18 cellular contexts compared by ENCODE assay signal in the genomic region with DNA sequence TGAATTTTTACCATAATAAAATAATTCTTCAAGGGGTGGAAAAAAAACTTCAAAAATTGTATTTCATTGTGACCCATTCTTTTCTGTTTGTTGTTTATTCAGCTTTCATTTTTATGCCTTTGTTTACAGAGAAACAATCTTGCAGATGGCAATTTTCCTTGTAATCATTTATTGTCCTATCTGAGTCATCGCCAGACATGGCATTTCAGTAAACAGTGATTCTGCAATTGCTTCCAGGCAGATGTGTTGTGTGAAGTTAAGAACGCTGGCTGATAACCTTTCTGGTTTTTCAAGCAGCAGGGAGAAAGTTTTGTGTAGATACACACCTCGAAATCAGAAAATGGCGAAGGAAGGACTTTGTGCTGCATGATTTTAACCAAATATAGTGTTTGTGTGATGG.
DNase-seq lines count a peak whose midpoint lies in the region; ATAC-seq, FAIRE-seq and TF ChIP-seq lines count a peak whose summit lies in the region.
"Had no signal": no experiment of that assay in that cellular context is flagged by ENCODE, and none has a peak within 500 bp of the region (broad histone marks: within the 10 kb centered on the region; RNA-seq: fewer than 3 reads in every experiment).

No MANE protein-coding gene starts in this region.

- peaks cover 44% of the 10 kb centered on the region for H3K4me1 ChIP-seq in Caco-2
- peaks cover 5 to 12% of the 10 kb centered on the region in 2 experiments; a peak in 3 of 4 replicates for H3K4me1 ChIP-seq in SK-N-SH (ENCODE audit: control insufficient read depth in 1 of 2, insufficient read depth in 2 of 2, low read depth in 1 of 2, low read length in 1 of 2)
- H3K4me1 ChIP-seq in HepG2 (ENCODE audit: insufficient read depth, low read length) = peaks cover 12% of the 10 kb centered on the region; the same call in 1 of the 2 replicates
- H3K4me1 ChIP-seq: heart right ventricle had no signal

- no peak for TF ChIP-seq POLR2A in HepG2 (IDR thresholded peaks at IDR 0.05; ENCODE audit: insufficient read depth in 1 of 2, low read depth in 2 of 2, low read length in 2 of 2)

- TF ChIP-seq RAD21 in SK-N-SH (IDR thresholded peaks at IDR 0.05; ENCODE audit: low read length) = peak; percentile 44; the same call in 1 of the 2 replicates
- TF ChIP-seq RAD21 in HepG2 (CRISPR knock-in tag; IDR thresholded peaks at IDR 0.05) = no peak

- in situ Hi-C loops in HepG2 (cut with HindIII; ENCODE audit: extremely low pct_ligation_motif_present, low pct_unique_long_range_greater_than_20kb) = no loop called here

- H3K36me3 ChIP-seq in Caco-2 (ENCODE audit: control insufficient read depth, insufficient read depth, low read length) = peaks cover 2% of the 10 kb centered on the region; the same call in 1 of the 2 replicates
- H3K36me3 ChIP-seq in SK-N-SH (replicated peaks in 1 of 2; ENCODE audit: control insufficient read depth in 1 of 2, insufficient read depth in 2 of 2, low read length in 1 of 2) = no peaks in the 10 kb centered on the region
- no peaks in the 10 kb centered on the region; a peak in 1 of 5 replicates for H3K36me3 ChIP-seq in HepG2 (replicated peaks in 1 of 2; ENCODE audit: control insufficient read depth in 1 of 2, insufficient read depth in 2 of 2, low read length in 2 of 2)
- H3K36me3 ChIP-seq: SJSA1 had no signal

- no peak overlapping the region for H3K4me3 Mint-ChIP-seq in Caco-2 (ENCODE audit: unreplicated experiment)
- H3K4me3 Mint-ChIP-seq: CD4-positive, alpha-beta memory T cell; stimulated activated naive CD8-positive, alpha-beta T cell treated with anti-CD3 and anti-CD28 coated beads, Interleukin-15, amount 100 ng/mL, for 72 hours had no signal

- H3K9me3 ChIP-seq in Caco-2 (no peaks in the 10 kb centered on the region; the same call in 1 of the 2 replicates), SK-N-SH (no peaks in the 10 kb centered on the region), HepG2 (ENCODE audit: low read length) (no peaks in the 10 kb centered on the region)
- H3K9me3 ChIP-seq: heart right ventricle, SJSA1 had no signal

- FAIRE-seq in HepG2 (lab: Jason Lieb, UNC) = no peak

- CTCF ChIA-PET in Caco-2 (lab: Charles Lee) = no interaction called here
- CTCF ChIA-PET in SK-N-SH (lab: Yijun Ruan, JAX) = interaction anchor here (1.5 kb wide), 1 partner anchor 118 kb away, joined by 3 read pairs; no protein-coding TSS in a partner anchor
- CTCF ChIA-PET in HepG2 (lab: Yijun Ruan, JAX; ENCODE audit: low intra/inter-chr PET ratio, low total read pairs) = no interaction called here

- no peaks in the 10 kb centered on the region for H3K27me3 Mint-ChIP-seq in Caco-2 (ENCODE audit: insufficient read depth, unreplicated experiment)
- H3K27me3 Mint-ChIP-seq: CD4-positive, alpha-beta memory T cell; stimulated activated naive CD8-positive, alpha-beta T cell treated with anti-CD3 and anti-CD28 coated beads, Interleukin-15, amount 100 ng/mL, for 72 hours had no signal

- H3K4me2 ChIP-seq in SK-N-SH (no peak overlapping the region), HepG2 (ENCODE audit: low read depth, low read length) (no peak overlapping the region)

- peaks cover 22% of the 10 kb centered on the region for H3K36me3 Mint-ChIP-seq in Caco-2 (ENCODE audit: insufficient read depth, unreplicated experiment)

- ATAC-seq in HepG2 (no peak), HG02610 (IDR thresholded peaks at IDR 0.05; ENCODE audit: unreplicated experiment) (no peak), GM19324 (IDR thresholded peaks at IDR 0.05; ENCODE audit: low FRiP score, unreplicated experiment) (no peak)
- ATAC-seq: HCT116; heart right ventricle; stimulated activated naive CD8-positive, alpha-beta T cell treated with anti-CD3 and anti-CD28 coated beads, Interleukin-15, amount 100 ng/mL, for 72 hours had no signal

- TF ChIP-seq EP300 in SK-N-SH (IDR thresholded peaks at IDR 0.05; ENCODE audit: borderline replicate concordance in 1 of 2, low read depth in 1 of 2, low read length in 1 of 2) (peak in 1 of 2 experiments; percentile 97; a peak in 2 of 4 replicates), HepG2 (IDR thresholded peaks at IDR 0.05; ENCODE audit: low read depth in 2 of 2, low read length in 2 of 2) (no peak), HepG2 (CRISPR knock-in tag; IDR thresholded peaks at IDR 0.05; ENCODE audit: borderline replicate concordance) (no peak)

- POLR2A ChIA-PET in Caco-2 (lab: Charles Lee) (no interaction called here), SK-N-SH (lab: Yijun Ruan, JAX) (no interaction called here), HepG2 (lab: Yijun Ruan, JAX) (no interaction called here)

- H3K4me3 ChIP-seq in Caco-2 (ENCODE audit: low read depth, low read length) (no peak overlapping the region), SK-N-SH (ENCODE audit: low read depth in 2 of 2, low read length in 1 of 2) (no peak overlapping the region), HepG2 (replicated peaks in 1 of 3; ENCODE audit: insufficient read depth in 1 of 3, low read depth in 2 of 3, low read length in 3 of 3) (no peak overlapping the region)
- H3K4me3 ChIP-seq: heart right ventricle, SJSA1 had no signal

- no peaks in the 10 kb centered on the region for H3K9me2 ChIP-seq in SK-N-SH

- H3F3A ChIP-seq in SK-N-SH (replicated peaks; ENCODE audit: insufficient read depth) = peaks cover 6% of the 10 kb centered on the region

- intact Hi-C loops in Caco-2 (cut with micrococcal nuclease; ENCODE audit: unreplicated experiment) (loop anchor here (5.0 kb wide), 1 partner anchor 63 kb away; no protein-coding TSS in a partner anchor), HepG2 (cut with micrococcal nuclease; ENCODE audit: unreplicated experiment) (no loop called here)

- H3K4me1 Mint-ChIP-seq in Caco-2 (ENCODE audit: low read depth, unreplicated experiment) = peaks cover 17% of the 10 kb centered on the region
- H3K4me1 Mint-ChIP-seq: stimulated activated naive CD8-positive, alpha-beta T cell treated with anti-CD3 and anti-CD28 coated beads, Interleukin-15, amount 100 ng/mL, for 72 hours had no signal

- BruUV-seq in Caco-2 (replicated peaks; lab: Mats Ljungman, UMichigan) (no TSS peak), HepG2 (replicated peaks; lab: Mats Ljungman, UMichigan) (no TSS peak)

- peak overlapping the region; percentile 29 for H3K27ac Mint-ChIP-seq in Caco-2 (ENCODE audit: unreplicated experiment)
- H3K27ac Mint-ChIP-seq: CD4-positive, alpha-beta memory T cell; stimulated activated naive CD8-positive, alpha-beta T cell treated with anti-CD3 and anti-CD28 coated beads, Interleukin-15, amount 100 ng/mL, for 72 hours had no signal

- H4K20me1 ChIP-seq in SK-N-SH (ENCODE audit: insufficient read depth) (no peaks in the 10 kb centered on the region), HepG2 (ENCODE audit: insufficient read depth, low read length) (no peaks in the 10 kb centered on the region)

- no peaks in the 10 kb centered on the region for H3K27me3 ChIP-seq in Caco-2 (replicated peaks; ENCODE audit: control insufficient read depth, insufficient read depth, low read length)
- H3K27me3 ChIP-seq in SK-N-SH (ENCODE audit: insufficient read depth) = no peaks in the 10 kb centered on the region
- no peaks in the 10 kb centered on the region for H3K27me3 ChIP-seq in HepG2 (ENCODE audit: control insufficient read depth in 1 of 2, insufficient read depth in 2 of 2, low read length in 2 of 2)
- H3K27me3 ChIP-seq: heart right ventricle, SJSA1 had no signal

- H2AFZ ChIP-seq in SK-N-SH (ENCODE audit: low read depth) (no peak overlapping the region), HepG2 (ENCODE audit: low read length) (no peak overlapping the region)

- H3K9ac ChIP-seq in SK-N-SH (no peak overlapping the region), HepG2 (ENCODE audit: insufficient read depth, low read depth, low read length) (no peak overlapping the region)

- H3K27ac ChIP-seq in SK-N-SH (ENCODE audit: low read depth in 2 of 2, low read length in 1 of 2) (peak overlapping the region in 1 of 2 experiments; percentile 81; a peak in 2 of 4 replicates), HepG2 (ENCODE audit: extremely low read length, insufficient read depth, low read length) (no peak overlapping the region)
- H3K27ac ChIP-seq: heart right ventricle, SJSA1 had no signal

- no peaks in the 10 kb centered on the region for H3K79me2 ChIP-seq in SK-N-SH (ENCODE audit: insufficient read depth)
- no peaks in the 10 kb centered on the region for H3K79me2 ChIP-seq in HepG2 (ENCODE audit: insufficient read depth, low read length)

- peaks cover 11% of the 10 kb centered on the region for H3K9me3 Mint-ChIP-seq in Caco-2 (ENCODE audit: unreplicated experiment)

- no peak for TF ChIP-seq CTCF in Caco-2 (IDR thresholded peaks at IDR 0.05; ENCODE audit: insufficient read depth in 1 of 2, low read depth in 1 of 2, low read length in 1 of 2, severe bottlenecking in 1 of 2, unreplicated experiment in 1 of 2)
- TF ChIP-seq CTCF in SK-N-SH (IDR thresholded peaks at IDR 0.05) = no peak
- no peak for TF ChIP-seq CTCF in HepG2 (CRISPR knock-in tag; IDR thresholded peaks at IDR 0.05)

- WGBS in SK-N-SH (ENCODE audit: low lambda C conversion rate) = 47% methylated on average over 4 of the region's 4 CpGs
- 93% methylated on average over 4 of the region's 4 CpGs for WGBS in HepG2 (ENCODE audit: low lambda C conversion rate)

- DNase-seq in Caco-2 = peak; percentile 32 to 36
- peak; percentile 31 for DNase-seq in HuH-7.5 (ENCODE audit: low spot score)
- DNase-seq in SK-N-SH = peak; percentile 61
- no peak for DNase-seq in HepG2 (ENCODE audit: low spot score)
- DNase-seq in NAMALWA (ENCODE audit: low spot score) = no peak
- no peak for DNase-seq in mesenteric fat pad (ENCODE audit: low spot score)
- DNase-seq: activated CD4-positive, CD25-positive, alpha-beta regulatory T cell; amniotic stem cell; CD4-positive, alpha-beta memory T cell; heart right ventricle; mammary epithelial cell; NCI-H226; stimulated activated CD4-positive, alpha-beta T cell treated with anti-CD3 and anti-CD28 coated beads, Interleukin-2, amount 100 ng/mL, for 48 hours; stimulated activated naive CD8-positive, alpha-beta T cell treated with anti-CD3 and anti-CD28 coated beads, Interleukin-15, amount 100 ng/mL, for 72 hours had no signal

TF ChIP-seq in SK-N-SH, 30 proteins besides CTCF, POLR2A, EP300 and RAD21 (continues in another document):
- TF ChIP-seq CHD2 (IDR thresholded peaks at IDR 0.05; ENCODE audit: low read length, partially characterized antibody) = peak; percentile 92
- TF ChIP-seq TEAD4 (IDR thresholded peaks at IDR 0.05; ENCODE audit: borderline replicate concordance, insufficient read depth) = no peak
- 0 out of 2 replicates have a peak, but pooled peaks have one; percentile 48 for TF ChIP-seq POLR2AphosphoS5 (IDR thresholded peaks at IDR 0.05; ENCODE audit: low read depth, low read length)
- TF ChIP-seq EZH2phosphoT487 (IDR thresholded peaks at IDR 0.05; ENCODE audit: borderline replicate concordance, low read depth) = no peak

TF ChIP-seq in HepG2, 621 proteins besides CTCF, POLR2A, EP300 and RAD21:
- TF ChIP-seq ZNF350 (CRISPR knock-in tag; IDR thresholded peaks at IDR 0.05; ENCODE audit: borderline replicate concordance, low read depth) (no peak), HOXD1 (CRISPR knock-in tag; IDR thresholded peaks at IDR 0.05) (no peak), FOSL2 (CRISPR knock-in tag; IDR thresholded peaks at IDR 0.05) (0 out of 2 replicates have a peak, but pooled peaks have one; percentile 16), ZNF598 (CRISPR knock-in tag; IDR thresholded peaks at IDR 0.05; ENCODE audit: borderline replicate concordance) (no peak), REPIN1 (CRISPR knock-in tag; IDR thresholded peaks at IDR 0.05; ENCODE audit: borderline replicate concordance, low read depth) (no peak)

Comparison
In these comparisons a context has a peak if more than half of its experiments do, and no peak if none do; other contexts are left out.
1. DNase-seq: peak in Caco-2 (2 of 2), HuH-7.5 (single experiment) and SK-N-SH (single experiment); none in HepG2 (single experiment), NAMALWA (single experiment) and mesenteric fat pad (single experiment).